1 cellular context compared by ENCODE assay signal in genomic region chr11:58318532-58318931, GRCh38.
A peak's percentile ranks its signal among the peaks of the same experiment; 100 is the strongest.
TF ChIP-seq lines count a peak whose summit lies in the region.

No MANE protein-coding gene starts in this region.

TF ChIP-seq in SK-N-SH, 30 proteins besides CTCF, POLR2A, EP300 and RAD21 (continued from another document):
- TF ChIP-seq REST (IDR thresholded peaks at IDR 0.05; ENCODE audit: low read depth, low read length), result no peak
- TF ChIP-seq RFX5 (IDR thresholded peaks at IDR 0.05; ENCODE audit: low read length), result no peak
- TF ChIP-seq PBX3 (IDR thresholded peaks at IDR 0.05), result peak; percentile 82
- 0 out of 2 replicates have a peak, but pooled peaks have one; percentile 3 for TF ChIP-seq JUND (IDR thresholded peaks at IDR 0.05)
- no peak for TF ChIP-seq SIN3A (IDR thresholded peaks at IDR 0.05; ENCODE audit: borderline replicate concordance, low read depth, low read length)
- TF ChIP-seq POLR2AphosphoS5 (IDR thresholded peaks at IDR 0.05; ENCODE audit: low read depth, low read length), result no peak
